ENCODE assay signal across 8 cellular contexts in genomic region chr2:96320326-96321229, GRCh38. TPM values are rescaled to one million over a fixed set of nuclear protein-coding genes. Genes with fewer than 3 reads are reported as not detected.
DNase-seq lines count a peak whose midpoint lies in the region; ATAC-seq, FAIRE-seq and TF ChIP-seq lines count a peak whose summit lies in the region.

No MANE protein-coding gene starts in this region.

- H3K27ac ChIP-seq in BLaER1 (peak overlapping the region; percentile 97), uterus (peak overlapping the region in 1 of 2 donors; percentile 31)

- H3K27ac Mint-ChIP-seq in HFFc6, result peak overlapping the region; percentile 1
- peak overlapping the region; percentile 86 for H3K27ac Mint-ChIP-seq in activated T-helper 2 cell treated with anti-CD3 and anti-CD28 coated beads, Interferon-gamma antibody, Interleukin-2, Interleukin-4, amounts not matched to agents 10 μg/mL and 5 μg/mL and 100 μg/mL, durations not matched to agents 14 hours and 24 hours and 36 hours

- DNase-seq in HFFc6, result no peak
- no peak for DNase-seq in activated T-helper 2 cell treated with anti-CD3 and anti-CD28 coated beads, Interferon-gamma antibody, Interleukin-2, Interleukin-4, amounts not matched to agents 10 μg/mL and 5 μg/mL and 100 μg/mL, durations not matched to agents 14 hours and 24 hours and 36 hours (ENCODE audit: low spot score)
- no peak for DNase-seq in lower leg skin (ENCODE audit: low spot score in 2 of 2)
- DNase-seq in uterus, result no peak
- no peak for DNase-seq in GM12892 (ENCODE audit: insufficient read length)
- DNase-seq in activated CD8-positive, alpha-beta memory T cell treated with anti-CD3 and anti-CD28 coated beads for 24 hours, result no peak

- H3K9me3 ChIP-seq in BLaER1 (no peaks in the 10 kb centered on the region), uterus (no peaks in the 10 kb centered on the region)

- intact Hi-C loops in activated T-helper 2 cell treated with anti-CD3 and anti-CD28 coated beads, Interferon-gamma antibody, Interleukin-2, Interleukin-4, amounts not matched to agents 10 μg/mL and 5 μg/mL and 100 μg/mL, durations not matched to agents 14 hours and 24 hours and 36 hours (cut with micrococcal nuclease), result loop anchor here (1.0 to 10.0 kb wide), 4 partner anchors 15 to 217 kb away; partner anchors contain the start of genes ARID5A, DUSP2, SNRNP200 and STARD7
- intact Hi-C loops in lower leg skin (cut with DNase I; ENCODE audit: low total_unique reads), result no loop called here
- intact Hi-C loops in uterus (cut with DNase I; ENCODE audit: low total_unique reads), result no loop called here

- no peaks in the 10 kb centered on the region for H4K20me1 ChIP-seq in BLaER1

- TF ChIP-seq CTCF in HFFc6 (IDR thresholded peaks at IDR 0.05), result no peak
- TF ChIP-seq CTCF in lower leg skin (IDR thresholded peaks at IDR 0.05), result no peak
- TF ChIP-seq CTCF in uterus (IDR thresholded peaks at IDR 0.05), result no peak

- no peak for ATAC-seq in HG03159 (IDR thresholded peaks at IDR 0.05; ENCODE audit: unreplicated experiment)

- no peaks in the 10 kb centered on the region for H3K27me3 ChIP-seq in BLaER1
- peaks cover 0 to 15% of the 10 kb centered on the region in 2 donors for H3K27me3 ChIP-seq in uterus

- peak overlapping the region; percentile 87 for H3K4me3 ChIP-seq in BLaER1
- peak overlapping the region; percentile 38 for H3K4me3 ChIP-seq in lower leg skin (ENCODE audit: low read depth, poor library complexity, severe bottlenecking)
- H3K4me3 ChIP-seq in uterus, result peak overlapping the region; percentile 28 to 44

- H3K9me3 Mint-ChIP-seq in HFFc6, result no peaks in the 10 kb centered on the region
- no peaks in the 10 kb centered on the region for H3K9me3 Mint-ChIP-seq in activated T-helper 2 cell treated with anti-CD3 and anti-CD28 coated beads, Interferon-gamma antibody, Interleukin-2, Interleukin-4, amounts not matched to agents 10 μg/mL and 5 μg/mL and 100 μg/mL, durations not matched to agents 14 hours and 24 hours and 36 hours

- peaks cover 15% of the 10 kb centered on the region for H3K36me3 ChIP-seq in BLaER1
- no peaks in the 10 kb centered on the region for H3K36me3 ChIP-seq in uterus

- H3K4me1 ChIP-seq in BLaER1 (peaks cover 82% of the 10 kb centered on the region), uterus (no peaks in the 10 kb centered on the region)

- peak overlapping the region; percentile 89 for H3K4me2 ChIP-seq in BLaER1

- H3K27me3 Mint-ChIP-seq in HFFc6 (ENCODE audit: insufficient read depth), result peaks cover 12% of the 10 kb centered on the region
- no peaks in the 10 kb centered on the region for H3K27me3 Mint-ChIP-seq in activated T-helper 2 cell treated with anti-CD3 and anti-CD28 coated beads, Interferon-gamma antibody, Interleukin-2, Interleukin-4, amounts not matched to agents 10 μg/mL and 5 μg/mL and 100 μg/mL, durations not matched to agents 14 hours and 24 hours and 36 hours (ENCODE audit: low read depth)

- no peaks in the 10 kb centered on the region; the same call in 1 of the 2 replicates for H3K36me3 Mint-ChIP-seq in HFFc6 (ENCODE audit: low read depth)
- peaks cover 22% of the 10 kb centered on the region for H3K36me3 Mint-ChIP-seq in activated T-helper 2 cell treated with anti-CD3 and anti-CD28 coated beads, Interferon-gamma antibody, Interleukin-2, Interleukin-4, amounts not matched to agents 10 μg/mL and 5 μg/mL and 100 μg/mL, durations not matched to agents 14 hours and 24 hours and 36 hours (ENCODE audit: low read depth)

- TF ChIP-seq POLR2A in lower leg skin (IDR thresholded peaks at IDR 0.05) (no peak), uterus (IDR thresholded peaks at IDR 0.05) (no peak), GM12892 (IDR thresholded peaks at IDR 0.05; ENCODE audit: low read depth, low read length) (no peak)

- peak overlapping the region; percentile 96 for H3K9ac ChIP-seq in BLaER1

- 37 to 38% methylated on average over 12 of the region's 12 CpGs for WGBS in lower leg skin, 2 donors

- no peak for FAIRE-seq in GM12892 (lab: Jason Lieb, UNC)

- H3K4me3 Mint-ChIP-seq in HFFc6, result peak overlapping the region; percentile 91
- peak overlapping the region; percentile 88 for H3K4me3 Mint-ChIP-seq in activated T-helper 2 cell treated with anti-CD3 and anti-CD28 coated beads, Interferon-gamma antibody, Interleukin-2, Interleukin-4, amounts not matched to agents 10 μg/mL and 5 μg/mL and 100 μg/mL, durations not matched to agents 14 hours and 24 hours and 36 hours (ENCODE audit: low read depth)

- H3K4me1 Mint-ChIP-seq in HFFc6 (ENCODE audit: low read depth), result peaks cover 33% of the 10 kb centered on the region
- peaks cover 56% of the 10 kb centered on the region for H3K4me1 Mint-ChIP-seq in activated T-helper 2 cell treated with anti-CD3 and anti-CD28 coated beads, Interferon-gamma antibody, Interleukin-2, Interleukin-4, amounts not matched to agents 10 μg/mL and 5 μg/mL and 100 μg/mL, durations not matched to agents 14 hours and 24 hours and 36 hours (ENCODE audit: low read depth)

RNA-seq across cellular contexts. Expression of gene ITPRIPL1, which starts 4.5 kb away (rescaled TPM):
- total RNA-seq in HFFc6 (2021; fragmentation: NEBNext Ultra II Directional; extraction: Animal tissue kit (Norgen Biotek cat#: 25700)), result 1 to 10 TPM in 2 of 6 experiments, under 1 TPM in 4; 0.55 to 1.2 (median 0.94) TPM
- total RNA-seq in activated T-helper 2 cell treated with anti-CD3 and anti-CD28 coated beads, Interferon-gamma antibody, Interleukin-2, Interleukin-4, amounts not matched to agents 10 μg/mL and 5 μg/mL and 100 μg/mL, durations not matched to agents 14 hours and 24 hours and 36 hours, result 44.8 and 45.0 TPM in 2 replicates
- total RNA-seq in lower leg skin (1 to 10 TPM in 2 of 4 donors, under 1 TPM in 2; 0.51 to 3.1 (median 1.9) TPM), uterus (10 to 100 TPM in 1 of 4 donors, 1 to 10 TPM in 2, not detected in 1; 1.5 to 14.1 (median 7.3) TPM)
- polyA plus RNA-seq in GM12892 (2012; ENCODE audit: missing spikeins), result 11.7 TPM

RNA-seq across cellular contexts. Expression of gene NCAPH, which starts 15.0 kb away (rescaled TPM):
- total RNA-seq in HFFc6 (2021; fragmentation: NEBNext Ultra II Directional; extraction: Animal tissue kit (Norgen Biotek cat#: 25700)), result 10 to 100 TPM; 10.8 to 25.4 (median 24.0) TPM
- 62.1 and 63.3 TPM in 2 replicates for total RNA-seq in activated T-helper 2 cell treated with anti-CD3 and anti-CD28 coated beads, Interferon-gamma antibody, Interleukin-2, Interleukin-4, amounts not matched to agents 10 μg/mL and 5 μg/mL and 100 μg/mL, durations not matched to agents 14 hours and 24 hours and 36 hours
- total RNA-seq in lower leg skin (1 to 10 TPM in 2 of 4 donors, under 1 TPM in 2; 0.74 to 3.5 (median 1.8) TPM), uterus (1 to 10 TPM in 1 of 4 donors, under 1 TPM in 1, not detected in 2; 0.82 to 9.7 TPM)
- polyA plus RNA-seq in GM12892 (2012; ENCODE audit: missing spikeins), result 29.0 TPM

RNA-seq across cellular contexts. Expression of gene SNRNP200, which starts 15.2 kb away (rescaled TPM):
- 100 to 1,000 TPM in 2 of 6 experiments, 10 to 100 TPM in 4; 88.0 to 106 (median 93.3) TPM for total RNA-seq in HFFc6 (2021; fragmentation: NEBNext Ultra II Directional; extraction: Animal tissue kit (Norgen Biotek cat#: 25700))
- total RNA-seq in activated T-helper 2 cell treated with anti-CD3 and anti-CD28 coated beads, Interferon-gamma antibody, Interleukin-2, Interleukin-4, amounts not matched to agents 10 μg/mL and 5 μg/mL and 100 μg/mL, durations not matched to agents 14 hours and 24 hours and 36 hours, result 191 TPM in 2 replicates
- total RNA-seq in lower leg skin (10 to 100 TPM; 73.4 to 94.0 (median 87.5) TPM), uterus (100 to 1,000 TPM in 1 of 4 donors, 10 to 100 TPM in 3; 35.0 to 147 (median 65.5) TPM)
- polyA plus RNA-seq in GM12892 (2012; ENCODE audit: missing spikeins), result 79.0 TPM

RNA-seq across cellular contexts. Expression of gene CIAO1, which starts 54.6 kb away (rescaled TPM):
- 10 to 100 TPM; 54.9 to 71.4 (median 60.4) TPM for total RNA-seq in HFFc6 (2021; fragmentation: NEBNext Ultra II Directional; extraction: Animal tissue kit (Norgen Biotek cat#: 25700))
- total RNA-seq in activated T-helper 2 cell treated with anti-CD3 and anti-CD28 coated beads, Interferon-gamma antibody, Interleukin-2, Interleukin-4, amounts not matched to agents 10 μg/mL and 5 μg/mL and 100 μg/mL, durations not matched to agents 14 hours and 24 hours and 36 hours, result 93.9 and 94.7 TPM in 2 replicates
- 100 to 1,000 TPM in 1 of 4 donors, 10 to 100 TPM in 3; 86.1 to 115 (median 96.2) TPM for total RNA-seq in lower leg skin
- total RNA-seq in uterus, result 100 to 1,000 TPM in 2 of 4 donors, 10 to 100 TPM in 2; 60.1 to 113 (median 89.3) TPM
- polyA plus RNA-seq in GM12892 (2012; ENCODE audit: missing spikeins), result 34.5 TPM

RNA-seq across cellular contexts. Expression of gene TMEM127, which starts 54.8 kb away (rescaled TPM):
- total RNA-seq in HFFc6 (2021; fragmentation: NEBNext Ultra II Directional; extraction: Animal tissue kit (Norgen Biotek cat#: 25700)), result 10 to 100 TPM; 57.6 to 84.6 (median 71.1) TPM
- total RNA-seq in activated T-helper 2 cell treated with anti-CD3 and anti-CD28 coated beads, Interferon-gamma antibody, Interleukin-2, Interleukin-4, amounts not matched to agents 10 μg/mL and 5 μg/mL and 100 μg/mL, durations not matched to agents 14 hours and 24 hours and 36 hours, result 29.0 and 30.4 TPM in 2 replicates
- 10 to 100 TPM; 49.5 to 76.2 (median 60.4) TPM for total RNA-seq in lower leg skin
- total RNA-seq in uterus, result 10 to 100 TPM; 17.0 to 45.4 (median 22.3) TPM
- polyA plus RNA-seq in GM12892 (2012; ENCODE audit: missing spikeins), result 9.1 TPM

Comparison
In these comparisons a context has a peak if more than half of its experiments do, and no peak if none do; other contexts are left out.
1. H3K4me3 ChIP-seq: peak in every context shown above with its lines; median percentile 87 in BLaER1; 38 in lower leg skin; 36 in uterus.